24 cellular contexts compared by ENCODE assay signal in the genomic region with DNA sequence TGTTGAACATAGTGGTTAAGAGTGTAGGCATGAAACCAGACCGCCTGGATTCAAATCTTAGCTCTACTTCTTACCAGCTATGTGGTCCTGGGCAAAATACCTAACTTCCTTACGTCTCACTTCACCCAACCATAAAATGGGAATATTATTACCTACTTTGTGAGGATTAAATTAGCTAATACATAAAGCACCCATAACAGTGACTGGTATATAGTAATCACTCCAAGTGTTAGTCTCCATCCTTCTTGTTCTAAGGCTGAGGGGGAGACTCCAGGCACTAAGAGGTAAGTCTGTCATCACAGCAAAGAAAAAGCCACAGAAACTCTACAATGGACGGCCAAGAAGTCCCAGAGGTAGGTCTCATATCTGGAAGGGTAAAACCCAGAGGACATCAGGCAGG. TPM values are rescaled to one million over a fixed set of nuclear protein-coding genes. Genes with fewer than 3 reads are reported as not detected.
DNase-seq lines count a peak whose midpoint lies in the region; ATAC-seq, FAIRE-seq and TF ChIP-seq lines count a peak whose summit lies in the region.
"Had no signal": no experiment of that assay in that cellular context is flagged by ENCODE, and none has a peak within 500 bp of the region (broad histone marks: within the 10 kb centered on the region; RNA-seq: fewer than 3 reads in every experiment).

No MANE protein-coding gene starts in this region.

- H3K36me3 ChIP-seq in astrocyte (ENCODE audit: insufficient read depth, low read length) = peaks cover 32% of the 10 kb centered on the region
- H3K36me3 ChIP-seq in neutrophil = peaks cover 23% of the 10 kb centered on the region

- FAIRE-seq in astrocyte (lab: Jason Lieb, UNC) = no peak
- FAIRE-seq: GM12891, GM19239 had no signal

- H3K9me3 Mint-ChIP-seq in CD4-positive, alpha-beta T cell = no peaks in the 10 kb centered on the region
- H3K9me3 Mint-ChIP-seq in HFFc6 (no peaks in the 10 kb centered on the region), astrocyte (ENCODE audit: unreplicated experiment) (no peaks in the 10 kb centered on the region)

- POLR2A ChIA-PET in CD4-positive, alpha-beta T cell (lab: Charles Lee) = interaction anchor here (1.2 to 1.3 kb wide), 2 partner anchors 16 to 34 kb away, joined by 3 read pairs; partner anchors contain the start of gene GLMP

- no peaks in the 10 kb centered on the region for H3K9me3 ChIP-seq in CD4-positive, alpha-beta T cell (ENCODE audit: control insufficient read depth, low read length)
- H3K9me3 ChIP-seq in astrocyte (ENCODE audit: insufficient read depth, low read depth, low read length) (no peaks in the 10 kb centered on the region), neutrophil (no peaks in the 10 kb centered on the region)
- H3K9me3 ChIP-seq: sigmoid colon, suprapubic skin had no signal

- CTCF ChIA-PET in CD4-positive, alpha-beta T cell (lab: Charles Lee) = no interaction called here

- ATAC-seq in CD4-positive, alpha-beta T cell (ENCODE audit: poor library complexity) = no peak
- no peak for ATAC-seq in GM21529 (IDR thresholded peaks at IDR 0.05; ENCODE audit: unreplicated experiment)
- ATAC-seq: activated CD4-positive, CD25-positive, alpha-beta regulatory T cell treated with anti-CD3 and anti-CD28 coated beads, Interleukin-2, amount 50 U/mL, for 24 hours; left cardiac atrium had no signal

- H3K36me3 Mint-ChIP-seq in CD4-positive, alpha-beta T cell (ENCODE audit: low read depth) = peaks cover 58% of the 10 kb centered on the region
- H3K36me3 Mint-ChIP-seq in HFFc6 (ENCODE audit: low read depth) (peaks cover 23% of the 10 kb centered on the region), astrocyte (ENCODE audit: low read depth, unreplicated experiment) (peaks cover 15% of the 10 kb centered on the region)

- no peak overlapping the region for H3K4me2 ChIP-seq in astrocyte (ENCODE audit: low read length)

- H2AFZ ChIP-seq in astrocyte (ENCODE audit: low read depth, low read length) = no peak overlapping the region

- H3K4me3 Mint-ChIP-seq in CD4-positive, alpha-beta T cell = peak overlapping the region; percentile 73
- H3K4me3 Mint-ChIP-seq in HFFc6 (no peak overlapping the region), astrocyte (ENCODE audit: unreplicated experiment) (peak overlapping the region; percentile 17)

- peak overlapping the region; percentile 26 for H3K9ac ChIP-seq in astrocyte (ENCODE audit: low read length)

- intact Hi-C loops in CD4-positive, alpha-beta T cell (cut with DNase I, micrococcal nuclease) = loop anchor here in 1 of 2 experiments (5.0 kb wide), 2 partner anchors 88 to 462 kb away; partner anchors contain the start of genes MRPL24 and SLC25A44
- intact Hi-C loops in posterior cingulate gyrus (cut with DNase I) = no loop called here

- H3K4me1 ChIP-seq in astrocyte (ENCODE audit: insufficient read depth, low read length) (peaks cover 17% of the 10 kb centered on the region), neutrophil (ENCODE audit: control insufficient read depth in 1 of 2, insufficient read depth in 1 of 2, low read depth in 1 of 2, low read length in 1 of 2) (peaks cover 91 to 95% of the 10 kb centered on the region in 2 experiments)

- peaks cover 47% of the 10 kb centered on the region for H4K20me1 ChIP-seq in astrocyte (ENCODE audit: insufficient read depth, low read length)

- no peak for TF ChIP-seq CTCF in CD4-positive, alpha-beta T cell (IDR thresholded peaks at IDR 0.05)
- no peak for TF ChIP-seq CTCF in HFFc6 (IDR thresholded peaks at IDR 0.05)
- TF ChIP-seq CTCF in astrocyte (IDR thresholded peaks at IDR 0.05; ENCODE audit: insufficient read depth, low read depth, low read length) = no peak
- no peak for TF ChIP-seq CTCF in neutrophil (IDR thresholded peaks at IDR 0.05)

- H3K4me3 ChIP-seq in astrocyte (ENCODE audit: insufficient read depth, low read depth, low read length) (no peak overlapping the region), neutrophil (ENCODE audit: low read depth in 1 of 2, low read length in 1 of 2) (no peak overlapping the region)
- H3K4me3 ChIP-seq: cardiac muscle cell, sigmoid colon, suprapubic skin had no signal

- H3K27me3 Mint-ChIP-seq in CD4-positive, alpha-beta T cell = no peaks in the 10 kb centered on the region
- H3K27me3 Mint-ChIP-seq in HFFc6 (ENCODE audit: insufficient read depth) (peaks cover 6% of the 10 kb centered on the region), astrocyte (ENCODE audit: low read depth, unreplicated experiment) (no peaks in the 10 kb centered on the region)

- H3K27ac ChIP-seq in CD4-positive, alpha-beta T cell (ENCODE audit: low read depth, low read length) = no peak overlapping the region
- H3K27ac ChIP-seq in astrocyte (ENCODE audit: low read depth, low read length) (no peak overlapping the region), neutrophil (peak overlapping the region; percentile 94)
- H3K27ac ChIP-seq: sigmoid colon, suprapubic skin had no signal

- DNase-seq in CD4-positive, alpha-beta T cell = no peak
- DNase-seq in HFFc6 (no peak), astrocyte (ENCODE audit: low read depth) (no peak), posterior cingulate gyrus (no peak)
- DNase-seq in stimulated activated CD4-positive, alpha-beta T cell treated with anti-CD3 and anti-CD28 coated beads, Interleukin-12 subunit alpha, Interleukin-12 subunit beta, amount 100 ng/mL, for 4 hours = no peak
- DNase-seq: amniotic stem cell, dermis blood vessel endothelial cell, DMS79, left cardiac atrium, mesenchymal stem cell, NCI-H1092 treated with DMSO at 0.1 percent for 48 hours, NCI-H2029, NCI-H2227 treated with DMSO at 0.1 percent for 48 hours, NCI-H82, Right ventricle myocardium superior, sigmoid colon had no signal

- peaks cover 59% of the 10 kb centered on the region for H3K79me2 ChIP-seq in astrocyte (ENCODE audit: insufficient read depth, low read length)

- H3K4me1 Mint-ChIP-seq in CD4-positive, alpha-beta T cell (ENCODE audit: low read depth) = peaks cover 47% of the 10 kb centered on the region
- peaks cover 37% of the 10 kb centered on the region for H3K4me1 Mint-ChIP-seq in HFFc6 (ENCODE audit: low read depth)
- H3K4me1 Mint-ChIP-seq in astrocyte (ENCODE audit: low read depth, unreplicated experiment) = peaks cover 17% of the 10 kb centered on the region

- H3K27me3 ChIP-seq in CD4-positive, alpha-beta T cell (ENCODE audit: control insufficient read depth, insufficient read depth, low read length) = no peaks in the 10 kb centered on the region
- H3K27me3 ChIP-seq in astrocyte (ENCODE audit: insufficient read depth, low read length) = no peaks in the 10 kb centered on the region
- no peaks in the 10 kb centered on the region for H3K27me3 ChIP-seq in neutrophil
- H3K27me3 ChIP-seq: cardiac muscle cell, sigmoid colon, suprapubic skin had no signal

- H3K27ac Mint-ChIP-seq in CD4-positive, alpha-beta T cell = no peak overlapping the region
- H3K27ac Mint-ChIP-seq in HFFc6 (peak overlapping the region; percentile 54; the same call in 1 of the 2 replicates), astrocyte (ENCODE audit: unreplicated experiment) (no peak overlapping the region)

RNA-seq across cellular contexts. Expression of gene SMG5, which starts 2.8 kb away (rescaled TPM):
- 10 to 100 TPM; 51.6 to 56.1 TPM for total RNA-seq in CD4-positive, alpha-beta T cell
- 10 to 100 TPM; 46.8 to 56.5 (median 50.6) TPM for total RNA-seq in HFFc6 (2021; fragmentation: NEBNext Ultra II Directional; extraction: Animal tissue kit (Norgen Biotek cat#: 25700))
- total RNA-seq in astrocyte = 75.6 and 81.4 TPM in 2 replicates

RNA-seq across cellular contexts. Expression of gene TMEM79, which starts 4.3 kb away (rescaled TPM):
- 1 to 10 TPM; 1.0 to 1.7 TPM for total RNA-seq in CD4-positive, alpha-beta T cell
- 1 to 10 TPM; 2.0 to 2.7 (median 2.1) TPM for total RNA-seq in HFFc6 (2021; fragmentation: NEBNext Ultra II Directional; extraction: Animal tissue kit (Norgen Biotek cat#: 25700))
- 3.0 and 3.2 TPM in 2 replicates for total RNA-seq in astrocyte

RNA-seq across cellular contexts. Expression of gene GLMP, which starts 15.6 kb away (rescaled TPM):
- 10 to 100 TPM; 12.3 to 16.1 TPM for total RNA-seq in CD4-positive, alpha-beta T cell
- total RNA-seq in HFFc6 (2021; fragmentation: NEBNext Ultra II Directional; extraction: Animal tissue kit (Norgen Biotek cat#: 25700)) = 10 to 100 TPM; 50.8 to 91.8 (median 87.4) TPM
- 43.6 and 52.5 TPM in 2 replicates for total RNA-seq in astrocyte

RNA-seq across cellular contexts. Expression of gene VHLL, which starts 19.3 kb away (rescaled TPM):
- not detected for total RNA-seq in CD4-positive, alpha-beta T cell
- total RNA-seq in HFFc6 (2021; fragmentation: NEBNext Ultra II Directional; extraction: Animal tissue kit (Norgen Biotek cat#: 25700)) = not detected
- 0.34 TPM in 1 of 2 replicates, not detected in the other for total RNA-seq in astrocyte
- total RNA-seq: activated CD8-positive, alpha-beta memory T cell treated with anti-CD3 and anti-CD28 coated beads for 36 hours; dermis blood vessel endothelial cell; left cardiac atrium; Right ventricle myocardium superior; sigmoid colon; suprapubic skin had no signal

RNA-seq across cellular contexts. Expression of gene PAQR6, which starts 32.0 kb away (rescaled TPM):
- total RNA-seq in CD4-positive, alpha-beta T cell = 1 to 10 TPM; 3.4 to 3.6 TPM
- under 1 TPM; 0.45 to 0.65 (median 0.52) TPM for total RNA-seq in HFFc6 (2021; fragmentation: NEBNext Ultra II Directional; extraction: Animal tissue kit (Norgen Biotek cat#: 25700))
- 6.4 and 7.2 TPM in 2 replicates for total RNA-seq in astrocyte
